8 cellular contexts compared by ENCODE assay signal in the genomic region with DNA sequence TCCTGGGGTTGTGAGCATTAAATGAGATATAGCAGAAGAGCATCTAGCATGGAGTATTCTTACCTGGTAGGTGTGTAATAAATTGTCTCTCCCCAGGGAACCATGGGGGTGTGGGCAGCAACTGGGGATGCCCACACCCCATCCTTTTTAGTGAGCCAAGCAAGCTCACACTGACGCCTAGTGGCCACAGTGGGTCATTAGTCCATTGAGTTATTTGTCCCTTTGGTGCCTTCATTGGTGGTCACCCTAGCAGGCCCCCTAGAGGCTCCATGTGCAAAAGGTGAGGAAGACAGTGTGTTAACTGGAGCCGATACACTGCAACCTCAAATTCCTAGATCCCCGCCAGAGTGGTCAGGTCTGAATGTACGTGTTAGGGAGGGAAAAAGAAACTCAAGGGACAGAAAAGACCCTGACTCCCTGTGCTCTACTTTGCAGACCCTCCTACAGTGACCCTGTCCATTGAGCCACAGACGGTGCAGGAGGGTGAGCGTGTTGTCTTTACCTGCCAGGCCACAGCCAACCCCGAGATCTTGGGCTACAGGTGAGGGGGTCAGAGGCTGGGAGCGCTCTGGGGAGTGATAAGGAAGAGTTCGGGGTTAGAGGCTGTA.
DNase-seq lines count a peak whose midpoint lies in the region; ATAC-seq and TF ChIP-seq lines count a peak whose summit lies in the region.

No MANE protein-coding gene starts in this region.

- ATAC-seq in HG02884 (IDR thresholded peaks at IDR 0.05; ENCODE audit: unreplicated experiment), result no peak

- DNase-seq in A673 (ENCODE audit: low spot score), result peak; percentile 87
- DNase-seq in GM10266 (ENCODE audit: extremely low spot score), result peak; percentile 66
- peak; percentile 42 for DNase-seq in HuH-7.5 (ENCODE audit: low spot score)
- peak; percentile 88 for DNase-seq in SK-MEL-5 (ENCODE audit: low read depth, low spot score)
- DNase-seq in endothelial cell (ENCODE audit: low spot score), result peak; percentile 81
- DNase-seq in mesothelial cell of epicardium (ENCODE audit: low spot score in 2 of 2, unreplicated experiment in 2 of 2), result peak; percentile 34 to 74
- peak; percentile 62 to 77 for DNase-seq in uterus

- in situ Hi-C loops in SK-MEL-5 (cut with HindIII; ENCODE audit: low pct_unique_long_range_greater_than_20kb, low sequenced_read_pairs), result no loop called here

- H3K4me1 Mint-ChIP-seq in endothelial cell (ENCODE audit: unreplicated experiment) (no peaks in the 10 kb centered on the region), mesothelial cell of epicardium (no peaks in the 10 kb centered on the region)

- POLR2A ChIA-PET in A673 (lab: Charles Lee; ENCODE audit: low non-redundant PET), result no interaction called here

- H3K4me1 ChIP-seq in A673 (ENCODE audit: insufficient read depth, low read length, poor library complexity, severe bottlenecking), result no peaks in the 10 kb centered on the region
- no peaks in the 10 kb centered on the region for H3K4me1 ChIP-seq in uterus

- H3K27ac ChIP-seq in A673 (ENCODE audit: low read depth, low read length, poor library complexity, severe bottlenecking), result peak overlapping the region; percentile 45
- no peak overlapping the region for H3K27ac ChIP-seq in uterus

- no peaks in the 10 kb centered on the region for H3K9me3 ChIP-seq in A673 (ENCODE audit: low read depth, low read length, poor library complexity, severe bottlenecking)
- H3K9me3 ChIP-seq in uterus, result no peaks in the 10 kb centered on the region

- no peaks in the 10 kb centered on the region for H3K27me3 ChIP-seq in A673 (replicated peaks; ENCODE audit: insufficient read depth, low read depth, low read length, poor library complexity)
- H3K27me3 ChIP-seq in uterus, result no peaks in the 10 kb centered on the region

- no peaks in the 10 kb centered on the region for H3K9me3 Mint-ChIP-seq in endothelial cell (ENCODE audit: unreplicated experiment)
- no peaks in the 10 kb centered on the region for H3K9me3 Mint-ChIP-seq in mesothelial cell of epicardium

- H3K4me3 Mint-ChIP-seq in endothelial cell (ENCODE audit: unreplicated experiment) (peak overlapping the region; percentile 12), mesothelial cell of epicardium (no peak overlapping the region)

- peaks cover 11% of the 10 kb centered on the region for H3K27me3 Mint-ChIP-seq in endothelial cell (ENCODE audit: unreplicated experiment)
- no peaks in the 10 kb centered on the region for H3K27me3 Mint-ChIP-seq in mesothelial cell of epicardium (ENCODE audit: low read depth)

- H3K27ac Mint-ChIP-seq in endothelial cell (ENCODE audit: unreplicated experiment), result no peak overlapping the region
- H3K27ac Mint-ChIP-seq in mesothelial cell of epicardium, result no peak overlapping the region

- peaks cover 98% of the 10 kb centered on the region for H3K36me3 ChIP-seq in A673 (ENCODE audit: insufficient read depth, low read length, poor library complexity, severe bottlenecking)
- no peaks in the 10 kb centered on the region for H3K36me3 ChIP-seq in uterus

- no peak overlapping the region for H3K4me3 ChIP-seq in A673 (ENCODE audit: low read depth, low read length, poor library complexity, severe bottlenecking)
- H3K4me3 ChIP-seq in uterus, result no peak overlapping the region

- intact Hi-C loops in A673 (cut with micrococcal nuclease; ENCODE audit: unreplicated experiment), result loop anchor here (1.0 kb wide), 2 partner anchors 94 to 117 kb away; a partner anchor contains a TSS
- intact Hi-C loops in uterus (cut with DNase I; ENCODE audit: low total_unique reads), result loop anchor here (10.0 kb wide), 1 partner anchor 53 kb away; no protein-coding TSS in a partner anchor

- H3K36me3 Mint-ChIP-seq in endothelial cell (ENCODE audit: low read depth, unreplicated experiment) (peaks cover 39% of the 10 kb centered on the region), mesothelial cell of epicardium (peaks cover 57% of the 10 kb centered on the region)

- peak; percentile 94 for TF ChIP-seq CTCF in A673 (conservative IDR thresholded peaks at IDR 0.05; ENCODE audit: low read depth, low read length)
- peak; percentile 78 for TF ChIP-seq CTCF in GM10266 (IDR thresholded peaks at IDR 0.05; ENCODE audit: control insufficient read depth, insufficient read depth, low read depth, missing control alignments)
- TF ChIP-seq CTCF in endothelial cell (IDR thresholded peaks at IDR 0.05; ENCODE audit: unreplicated experiment), result peak; percentile 95
- peak; percentile 86 for TF ChIP-seq CTCF in mesothelial cell of epicardium (IDR thresholded peaks at IDR 0.05; ENCODE audit: unreplicated experiment)
- peak; percentile 83 to 92 (median 88) for TF ChIP-seq CTCF in uterus (IDR thresholded peaks at IDR 0.05)

- no peak for TF ChIP-seq POLR2A in uterus (IDR thresholded peaks at IDR 0.05)

- CTCF ChIA-PET in A673 (lab: Charles Lee), result interaction anchor here (0.6 to 2.8 kb wide), 10 partner anchors 9 to 248 kb away, joined by 3 to 28 read pairs (median 4); a partner anchor contains a TSS

- BruUV-seq in A673 (replicated peaks; lab: Mats Ljungman, UMichigan), result no TSS peak
